25 cellular contexts compared by ENCODE assay signal in the genomic region with DNA sequence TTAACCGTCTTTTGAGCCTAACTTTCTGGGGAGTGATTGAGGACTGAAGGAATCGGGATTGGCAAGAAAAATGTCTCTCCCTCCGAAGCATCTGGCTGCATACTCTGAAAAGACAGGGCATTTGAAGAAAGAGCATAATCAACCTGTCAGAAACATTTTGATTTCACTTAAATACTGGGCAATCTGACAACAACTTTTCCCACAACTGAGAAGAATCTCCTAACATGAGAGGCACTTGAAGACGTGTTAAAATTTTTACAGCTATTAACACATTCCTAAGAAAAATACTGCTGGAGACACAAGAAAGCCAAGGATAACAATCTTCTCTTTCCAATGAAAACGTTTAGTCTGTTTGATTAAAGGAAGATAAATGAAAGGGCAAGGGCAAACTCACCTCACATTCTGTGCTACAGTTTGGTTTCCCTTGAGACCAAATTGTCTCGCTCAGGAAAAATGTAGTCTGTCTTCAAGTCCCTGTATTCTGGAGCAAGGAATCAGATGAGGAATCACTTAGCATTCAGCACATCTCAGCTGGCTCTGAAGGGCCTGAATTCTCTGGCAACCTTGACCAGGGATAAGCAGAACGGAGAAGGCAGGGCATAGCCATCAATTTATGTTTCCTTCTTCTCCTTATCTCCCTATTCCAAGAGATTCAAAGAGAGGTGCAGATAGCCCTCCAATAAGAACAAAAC.
DNase-seq lines count a peak whose midpoint lies in the region; ATAC-seq and TF ChIP-seq lines count a peak whose summit lies in the region.
"Had no signal": no experiment of that assay in that cellular context is flagged by ENCODE, and none has a peak within 500 bp of the region (broad histone marks: within the 10 kb centered on the region; RNA-seq: fewer than 3 reads in every experiment).

No MANE protein-coding gene starts in this region.

- no peak overlapping the region for H2BK5ac ChIP-seq in mesendoderm (ENCODE audit: low read length)

- H3K27me3 ChIP-seq in GM23248 (replicated peaks; ENCODE audit: insufficient read depth) (no peaks in the 10 kb centered on the region), mesendoderm (ENCODE audit: insufficient read depth, low read length, poor library complexity) (no peaks in the 10 kb centered on the region), adrenal gland (no peaks in the 10 kb centered on the region)
- H3K27me3 ChIP-seq: BLaER1, left lung had no signal

- H3K36me3 Mint-ChIP-seq in T-helper 2 cell treated with Interferon-gamma antibody and Interleukin-4, amounts not matched to agents 5 μg/mL and 100 μg/mL, for 36 hours (ENCODE audit: low read depth) = no peaks in the 10 kb centered on the region

- H3K9me2 ChIP-seq in GM23248 (ENCODE audit: insufficient read depth) = no peaks in the 10 kb centered on the region

- in situ Hi-C loops in GM23248 (cut with MboI) (no loop called here), astrocyte of the cerebellum (cut with HindIII; ENCODE audit: low sequenced_read_pairs) (loop anchor here (5.0 kb wide), 1 partner anchor 39 kb away; no protein-coding TSS in a partner anchor)

- H2AFZ ChIP-seq in GM23248 = peak overlapping the region; percentile 75; the same call in 1 of the 2 replicates

- H3K23ac ChIP-seq in mesendoderm (ENCODE audit: low read length) = no peak overlapping the region

- no peaks in the 10 kb centered on the region for H3K4me1 Mint-ChIP-seq in T-helper 2 cell treated with Interferon-gamma antibody and Interleukin-4, amounts not matched to agents 5 μg/mL and 100 μg/mL, for 36 hours (ENCODE audit: low read depth)
- H3K4me1 Mint-ChIP-seq: activated naive CD8-positive, alpha-beta T cell treated with anti-CD3 and anti-CD28 coated beads, Interleukin-2, amount 50 U/mL, for 24 hours had no signal

- no peak overlapping the region for H2BK120ac ChIP-seq in mesendoderm (ENCODE audit: low read depth, low read length)

- TF ChIP-seq CTCF in AG04449 (IDR thresholded peaks at IDR 0.05; ENCODE audit: insufficient read depth, low read length, missing control alignments) (no peak), astrocyte of the cerebellum (IDR thresholded peaks at IDR 0.05; ENCODE audit: low read depth, low read length, missing control alignments) (no peak), adrenal gland (IDR thresholded peaks at IDR 0.05) (no peak)

- H3K36me3 ChIP-seq in GM23248 (ENCODE audit: low read depth) = no peaks in the 10 kb centered on the region
- no peaks in the 10 kb centered on the region for H3K36me3 ChIP-seq in mesendoderm (ENCODE audit: control insufficient read depth, insufficient read depth, low read length)
- no peaks in the 10 kb centered on the region for H3K36me3 ChIP-seq in adrenal gland (replicated peaks in 1 of 2)
- H3K36me3 ChIP-seq: BLaER1, left lung, prostate gland had no signal

- no peak overlapping the region for H3K56ac ChIP-seq in mesendoderm (ENCODE audit: low read length)

- TF ChIP-seq POLR2A in adrenal gland (IDR thresholded peaks at IDR 0.05) = no peak

- no peak overlapping the region for H3K18ac ChIP-seq in mesendoderm (ENCODE audit: low read length)

- no peak overlapping the region for H4K8ac ChIP-seq in mesendoderm (ENCODE audit: low read depth, low read length)

- H3K79me2 ChIP-seq in GM23248 (ENCODE audit: insufficient read depth) (no peaks in the 10 kb centered on the region), mesendoderm (ENCODE audit: control insufficient read depth, insufficient read depth, low read length) (no peaks in the 10 kb centered on the region)

- H4K5ac ChIP-seq in mesendoderm (ENCODE audit: low read length) = no peak overlapping the region

- H3K4ac ChIP-seq in mesendoderm (ENCODE audit: low read depth, low read length) = no peak overlapping the region

- H3K4me3 Mint-ChIP-seq in T-helper 2 cell treated with Interferon-gamma antibody and Interleukin-4, amounts not matched to agents 5 μg/mL and 100 μg/mL, for 36 hours = no peak overlapping the region
- H3K4me3 Mint-ChIP-seq: activated naive CD8-positive, alpha-beta T cell treated with anti-CD3 and anti-CD28 coated beads, Interleukin-2, amount 50 U/mL, for 24 hours; activated T-cell treated with anti-CD3 and anti-CD28 coated beads, Interleukin-2, amount 50 U/mL, for 4 hours; endodermal cell had no signal

- no peaks in the 10 kb centered on the region for H4K20me1 ChIP-seq in GM23248 (ENCODE audit: insufficient read depth)
- H4K20me1 ChIP-seq: BLaER1 had no signal

- DNase-seq in AG04449 (ENCODE audit: low read depth, low spot score) (peak; percentile 36), GM23248 (peak; percentile 29), astrocyte of the cerebellum (ENCODE audit: low read depth) (peak; percentile 22), mesendoderm (peak; percentile 42), iPS-NIHi7 (ENCODE audit: extremely low spot score) (no peak), adrenal gland (no peak)
- no peak for DNase-seq in T-helper 2 cell treated with Interferon-gamma antibody and Interleukin-4, amounts not matched to agents 5 μg/mL and 100 μg/mL, for 36 hours (ENCODE audit: low spot score)
- DNase-seq: activated CD4-positive, alpha-beta T cell treated with anti-CD3 and anti-CD28 coated beads for 48 hours; activated naive CD8-positive, alpha-beta T cell treated with anti-CD3 and anti-CD28 coated beads, Interleukin-2, amount 50 U/mL, for 24 hours; activated T-cell treated with anti-CD3 and anti-CD28 coated beads, Interleukin-2, amount 50 U/mL, for 4 hours; cortex of kidney; endodermal cell; GF-D8; hypothalamus; left lung; mesenchymal stem cell; NCI-H146; NCI-H510A treated with DMSO at 0.1 percent for 48 hours; stimulated activated naive CD8-positive, alpha-beta T cell treated with anti-CD3 and anti-CD28 coated beads, Interleukin-15, Interleukin-2, amounts not matched to agents 100 U/mL and 50 U/mL, for 24 hours; T-helper 2 cell had no signal

- peaks cover 4% of the 10 kb centered on the region for H3K9me3 Mint-ChIP-seq in T-helper 2 cell treated with Interferon-gamma antibody and Interleukin-4, amounts not matched to agents 5 μg/mL and 100 μg/mL, for 36 hours
- H3K9me3 Mint-ChIP-seq: endodermal cell had no signal

- H3K4me1 ChIP-seq in GM23248 (ENCODE audit: insufficient read depth) (peaks cover 13% of the 10 kb centered on the region; the same call in 1 of the 2 replicates), mesendoderm (ENCODE audit: control insufficient read depth, low read depth, low read length) (no peaks in the 10 kb centered on the region), adrenal gland (replicated peaks in 1 of 2) (no peaks in the 10 kb centered on the region)
- H3K4me1 ChIP-seq: BLaER1, left lung, prostate gland had no signal

- peaks cover 16% of the 10 kb centered on the region; the same call in 1 of the 2 replicates for H3F3A ChIP-seq in GM23248 (ENCODE audit: insufficient read depth)

- H2BK15ac ChIP-seq in mesendoderm (replicated peaks; ENCODE audit: low read depth) = no peak overlapping the region

- peak overlapping the region; percentile 32 for H3K4me2 ChIP-seq in GM23248 (ENCODE audit: unreplicated experiment)
- H3K4me2 ChIP-seq in mesendoderm (ENCODE audit: low read length) = no peak overlapping the region
- H3K4me2 ChIP-seq: BLaER1, KMS-11 had no signal

- POLR2A ChIA-PET in AG04449 (lab: Yijun Ruan, JAX) = interaction anchor here (0.6 kb wide), 1 partner anchor 28 kb away, joined by 3 read pairs; no protein-coding TSS in a partner anchor

- H3K27ac ChIP-seq in GM23248 (no peak overlapping the region), mesendoderm (ENCODE audit: low read depth, low read length) (no peak overlapping the region), adrenal gland (no peak overlapping the region)
- H3K27ac ChIP-seq: BLaER1, KMS-11, left lung, prostate gland had no signal

- H3K4me3 ChIP-seq in AG04449 (ENCODE audit: low read depth, low read length) (no peak overlapping the region), GM23248 (0 out of 2 replicates have a peak overlapping the region, but pooled peaks have one; percentile 37), astrocyte of the cerebellum (ENCODE audit: low read depth, low read length) (no peak overlapping the region), mesendoderm (ENCODE audit: low read length) (no peak overlapping the region), adrenal gland (no peak overlapping the region)
- H3K4me3 ChIP-seq: BLaER1, left lung, prostate gland had no signal

- 18 to 22% methylated on average over 7 of the region's 7 CpGs for WGBS in GM23248 (ENCODE audit: low coverage in 1 of 2, low lambda C conversion rate in 2 of 2, missing lambda C conversion rate in 2 of 2), 2 experiments
- no CpG with 5 or more reads among the region's 7 CpGs for WGBS in mesendoderm (ENCODE audit: extremely low coverage, insufficient coverage, low lambda C conversion rate)
- 22 to 47% (median 33%) methylated on average over 7 of the region's 7 CpGs for WGBS in adrenal gland, 4 donors

- no peak overlapping the region for H2AK5ac ChIP-seq in mesendoderm (ENCODE audit: low read length)

- ATAC-seq in HG02571 (IDR thresholded peaks at IDR 0.05; ENCODE audit: unreplicated experiment) = no peak
- ATAC-seq: activated naive CD8-positive, alpha-beta T cell treated with anti-CD3 and anti-CD28 coated beads, Interleukin-2, amount 50 U/mL, for 24 hours; activated T-cell treated with anti-CD3 and anti-CD28 coated beads, Interleukin-2, amount 50 U/mL, for 4 hours; esophagus mucosa; stimulated activated naive CD8-positive, alpha-beta T cell treated with anti-CD3 and anti-CD28 coated beads, Interleukin-15, Interleukin-2, amounts not matched to agents 100 U/mL and 50 U/mL, for 24 hours had no signal

- no peak overlapping the region for H3K27ac Mint-ChIP-seq in T-helper 2 cell treated with Interferon-gamma antibody and Interleukin-4, amounts not matched to agents 5 μg/mL and 100 μg/mL, for 36 hours
- H3K27ac Mint-ChIP-seq: activated naive CD8-positive, alpha-beta T cell treated with anti-CD3 and anti-CD28 coated beads, Interleukin-2, amount 50 U/mL, for 24 hours; endodermal cell had no signal

- intact Hi-C loops in adrenal gland (cut with DNase I) = no loop called here

- H3K9ac ChIP-seq in GM23248 = no peak overlapping the region
- no peak overlapping the region for H3K9ac ChIP-seq in mesendoderm (ENCODE audit: low read length)
- H3K9ac ChIP-seq: BLaER1, KMS-11 had no signal

- H3K9me3 ChIP-seq in GM23248 (ENCODE audit: low read depth) (no peaks in the 10 kb centered on the region), adrenal gland (replicated peaks in 1 of 3) (no peaks in the 10 kb centered on the region)
- H3K9me3 ChIP-seq: BLaER1, left lung, prostate gland had no signal

- CTCF ChIA-PET in AG04449 (lab: Yijun Ruan, JAX) = interaction anchor here (1.2 to 1.8 kb wide), 2 partner anchors 9 to 22 kb away, joined by 4 read pairs; no protein-coding TSS in a partner anchor

- no peaks in the 10 kb centered on the region for H3K79me1 ChIP-seq in mesendoderm (ENCODE audit: low read length)

- no peaks in the 10 kb centered on the region for H3K27me3 Mint-ChIP-seq in T-helper 2 cell treated with Interferon-gamma antibody and Interleukin-4, amounts not matched to agents 5 μg/mL and 100 μg/mL, for 36 hours (ENCODE audit: low read depth)
- H3K27me3 Mint-ChIP-seq: activated naive CD8-positive, alpha-beta T cell treated with anti-CD3 and anti-CD28 coated beads, Interleukin-2, amount 50 U/mL, for 24 hours had no signal

Comparison
In these comparisons a context has a peak if more than half of its experiments do, and no peak if none do; other contexts are left out.
1. DNase-seq: peak in AG04449 (single experiment), GM23248 (single experiment), astrocyte of the cerebellum (single experiment) and mesendoderm (single experiment); none in T-helper 2 cell treated with Interferon-gamma antibody and Interleukin-4, amounts not matched to agents 5 μg/mL and 100 μg/mL, for 36 hours (single experiment), iPS-NIHi7 (single experiment) and adrenal gland (0 of 7).